Comparison of ENCODE assay signal across 10 cellular contexts in genomic region chr3:195139091-195139875, GRCh38.
DNase-seq lines count a peak whose midpoint lies in the region; ATAC-seq lines count a peak whose summit lies in the region.
"Had no signal": no experiment of that assay in that cellular context is flagged by ENCODE, and none has a peak within 500 bp of the region (broad histone marks: within the 10 kb centered on the region; RNA-seq: fewer than 3 reads in every experiment).

No MANE protein-coding gene starts in this region.

- peak; percentile 72 for ATAC-seq in GM19324 (IDR thresholded peaks at IDR 0.05; ENCODE audit: low FRiP score, unreplicated experiment)
- peak; percentile 85 for ATAC-seq in HG03095 (IDR thresholded peaks at IDR 0.05; ENCODE audit: unreplicated experiment)
- no peak for ATAC-seq in GM21423 (IDR thresholded peaks at IDR 0.05; ENCODE audit: unreplicated experiment)
- ATAC-seq: activated T-cell treated with anti-CD3 and anti-CD28 coated beads, Interleukin-2, amount 50 U/mL, for 4 hours had no signal

- H3K9me3 ChIP-seq in BLaER1 (peaks cover 17% of the 10 kb centered on the region), esophagus (ENCODE audit: control insufficient read depth in 2 of 2, insufficient read depth in 1 of 2, low read depth in 1 of 2, low read length in 1 of 2) (no peaks in the 10 kb centered on the region)

- H3K27me3 ChIP-seq in BLaER1 (no peaks in the 10 kb centered on the region), esophagus (ENCODE audit: control insufficient read depth in 1 of 2, insufficient read depth in 2 of 2, low read length in 2 of 2) (no peaks in the 10 kb centered on the region)

- H3K27ac ChIP-seq in BLaER1 (peak overlapping the region; percentile 28; the same call in 1 of the 2 replicates), esophagus (ENCODE audit: low read depth in 2 of 2, low read length in 1 of 2) (peak overlapping the region; percentile 87 to 96)

- no peak for DNase-seq in NK-92 treated with Interleukin-12 subunit alpha and Interleukin-12 subunit beta, amount 100 ng/mL, for 24 hours (lab: John Stamatoyannopoulos, UW)
- no peak for DNase-seq in ACHN
- no peak for DNase-seq in CD1c-positive myeloid dendritic cell (ENCODE audit: extremely low spot score)
- DNase-seq: activated T-cell treated with anti-CD3 and anti-CD28 coated beads, Interleukin-2, amount 50 U/mL, for 4 hours; DND-41 had no signal

- no peak overlapping the region for H3K4me3 ChIP-seq in BLaER1
- H3K4me3 ChIP-seq in esophagus (ENCODE audit: low read depth in 1 of 2, low read length in 2 of 2) = no peak overlapping the region

- peak overlapping the region; percentile 74 for H3K4me2 ChIP-seq in BLaER1

- WGBS in esophagus, 2 donors = 57 to 73% methylated on average over 13 of the region's 13 CpGs

- peaks cover 39% of the 10 kb centered on the region for H3K4me1 ChIP-seq in BLaER1
- H3K4me1 ChIP-seq in esophagus (ENCODE audit: control insufficient read depth in 2 of 2, insufficient read depth in 2 of 2, low read length in 1 of 2) = peaks cover 3 to 11% of the 10 kb centered on the region in 2 donors

- in situ Hi-C loops in ACHN (cut with HindIII; ENCODE audit: low pct_ligation_motif_present, low pct_unique_long_range_greater_than_20kb, low sequenced_read_pairs) = no loop called here

- H3K36me3 ChIP-seq in BLaER1 (peaks cover 19% of the 10 kb centered on the region; the same call in 1 of the 2 replicates), esophagus (ENCODE audit: control insufficient read depth in 2 of 2, insufficient read depth in 2 of 2, low read length in 1 of 2) (no peaks in the 10 kb centered on the region)

- peak overlapping the region; percentile 36 for H3K9ac ChIP-seq in BLaER1

- H4K20me1 ChIP-seq in BLaER1 = no peaks in the 10 kb centered on the region
